Comparison of ENCODE assay signal across 22 cellular contexts in genomic region chr16:65280988-65281530, GRCh38.
A peak's percentile ranks its signal among the peaks of the same experiment; 100 is the strongest.
DNase-seq lines count a peak whose midpoint lies in the region; ATAC-seq and TF ChIP-seq lines count a peak whose summit lies in the region.
"Had no signal": no experiment of that assay in that cellular context is flagged by ENCODE, and none has a peak within 500 bp of the region (broad histone marks: within the 10 kb centered on the region; RNA-seq: fewer than 3 reads in every experiment).

No MANE protein-coding gene starts in this region.

- DNase-seq in endodermal cell (peak; percentile 59), smooth muscle cell (lab: John Stamatoyannopoulos, UW; ENCODE audit: unreplicated experiment) (no peak), RKO (ENCODE audit: low spot score) (no peak)
- DNase-seq: CD4-positive, CD25-positive, alpha-beta regulatory T cell; DMS153; HFFc6; KBM-7; MG63; NCI-H1105 treated with DMSO at 0.1 percent for 48 hours; NCI-H146; NCI-H1930; NCI-H2107; NCI-H524; NCI-H748 treated with DMSO at 0.1 percent for 48 hours had no signal

- H4K20me1 ChIP-seq in smooth muscle cell (ENCODE audit: low read depth): peaks cover 73% of the 10 kb centered on the region
- H4K20me1 ChIP-seq: BLaER1 had no signal

- peaks cover 22% of the 10 kb centered on the region for H3F3A ChIP-seq in smooth muscle cell (ENCODE audit: low read depth)

- H3K9me3 Mint-ChIP-seq in endodermal cell (no peaks in the 10 kb centered on the region), nephron (no peaks in the 10 kb centered on the region)
- H3K9me3 Mint-ChIP-seq: HFFc6 had no signal

- peak overlapping the region; percentile 34 for H3K27ac ChIP-seq in HUES48 (ENCODE audit: low read depth, low read length)
- H3K27ac ChIP-seq in endodermal cell (ENCODE audit: low read depth, low read length): no peak overlapping the region
- peak overlapping the region; percentile 47 for H3K27ac ChIP-seq in smooth muscle cell (ENCODE audit: low read depth)
- H3K27ac ChIP-seq: BLaER1, HL-60 had no signal

- H3K36me3 Mint-ChIP-seq in endodermal cell (ENCODE audit: low read depth) (no peaks in the 10 kb centered on the region), nephron (ENCODE audit: low read depth) (no peaks in the 10 kb centered on the region)
- H3K36me3 Mint-ChIP-seq: CD4-positive, CD25-positive, alpha-beta regulatory T cell had no signal

- H3K4me1 Mint-ChIP-seq in endodermal cell (peaks cover 72% of the 10 kb centered on the region), nephron (peaks cover 52% of the 10 kb centered on the region)
- H3K4me1 Mint-ChIP-seq: CD4-positive, CD25-positive, alpha-beta regulatory T cell had no signal

- no peak overlapping the region for H2AFZ ChIP-seq in smooth muscle cell (ENCODE audit: low read depth)

- H3K4me1 ChIP-seq in HUES48 (ENCODE audit: control insufficient read depth, insufficient read depth, low read length) (peaks cover 57% of the 10 kb centered on the region), endodermal cell (ENCODE audit: control insufficient read depth, insufficient read depth, low read length) (peaks cover 15% of the 10 kb centered on the region), smooth muscle cell (ENCODE audit: low read depth) (peaks cover 52% of the 10 kb centered on the region)
- H3K4me1 ChIP-seq: BLaER1, HAP-1 had no signal

- peak overlapping the region; percentile 16 for H3K4me3 Mint-ChIP-seq in endodermal cell
- no peak overlapping the region for H3K4me3 Mint-ChIP-seq in nephron
- H3K4me3 Mint-ChIP-seq: CD4-positive, CD25-positive, alpha-beta regulatory T cell; HFFc6 had no signal

- H3K4me2 ChIP-seq in smooth muscle cell: no peak overlapping the region
- H3K4me2 ChIP-seq: BLaER1 had no signal

- no peak for ATAC-seq in HG03095 (IDR thresholded peaks at IDR 0.05; ENCODE audit: unreplicated experiment)
- no peak for ATAC-seq in HG02610 (IDR thresholded peaks at IDR 0.05; ENCODE audit: unreplicated experiment)
- ATAC-seq in GM18868 (IDR thresholded peaks at IDR 0.05; ENCODE audit: unreplicated experiment): no peak

- H3K27ac Mint-ChIP-seq in endodermal cell: peak overlapping the region; percentile 54
- H3K27ac Mint-ChIP-seq in nephron: peak overlapping the region; percentile 30 to 79 (median 49)
- H3K27ac Mint-ChIP-seq: CD4-positive, CD25-positive, alpha-beta regulatory T cell; HFFc6 had no signal

- peaks cover 47% of the 10 kb centered on the region for H3K79me2 ChIP-seq in smooth muscle cell (ENCODE audit: low read depth)

- H3K27me3 Mint-ChIP-seq in endodermal cell (ENCODE audit: insufficient read depth) (peaks cover 1% of the 10 kb centered on the region), nephron (ENCODE audit: low read depth) (peaks cover 4% of the 10 kb centered on the region)
- H3K27me3 Mint-ChIP-seq: CD4-positive, CD25-positive, alpha-beta regulatory T cell had no signal

- H3K9me3 ChIP-seq in HUES48 (ENCODE audit: control insufficient read depth, insufficient read depth, low read length): no peaks in the 10 kb centered on the region
- no peaks in the 10 kb centered on the region for H3K9me3 ChIP-seq in endodermal cell (ENCODE audit: control insufficient read depth, low read length)
- no peaks in the 10 kb centered on the region for H3K9me3 ChIP-seq in smooth muscle cell (replicated peaks; ENCODE audit: low read depth)
- H3K9me3 ChIP-seq: BLaER1, HAP-1, MG63 had no signal

- H3K27me3 ChIP-seq in HUES48 (ENCODE audit: control insufficient read depth, insufficient read depth, low read length) (no peaks in the 10 kb centered on the region), endodermal cell (ENCODE audit: control insufficient read depth, insufficient read depth, low read length, poor library complexity, severe bottlenecking) (no peaks in the 10 kb centered on the region), smooth muscle cell (ENCODE audit: low read depth) (no peaks in the 10 kb centered on the region)
- H3K27me3 ChIP-seq: BLaER1, MG63 had no signal

- WGBS in endodermal cell (ENCODE audit: insufficient coverage in 1 of 2, insufficient read length in 1 of 2), 2 experiments: 64 to 73% methylated on average over 3 to 8 of the region's 8 CpGs
- WGBS in smooth muscle cell (ENCODE audit: low lambda C conversion rate): 54% methylated on average over 8 of the region's 8 CpGs

- H3K9ac ChIP-seq in HUES48 (ENCODE audit: low read depth, low read length) (no peak overlapping the region), endodermal cell (ENCODE audit: extremely low read depth, low read length, poor library complexity, severe bottlenecking) (no peak overlapping the region), smooth muscle cell (ENCODE audit: low read depth) (no peak overlapping the region)
- H3K9ac ChIP-seq: BLaER1 had no signal

- H3K4me3 ChIP-seq in HUES48 (ENCODE audit: low read depth, low read length): no peak overlapping the region
- H3K4me3 ChIP-seq in endodermal cell (ENCODE audit: low read length): no peak overlapping the region
- H3K4me3 ChIP-seq in smooth muscle cell: no peak overlapping the region
- H3K4me3 ChIP-seq: BLaER1, HAP-1, MG63 had no signal

- H3K36me3 ChIP-seq in HUES48 (ENCODE audit: control insufficient read depth, insufficient read depth, low read length): no peaks in the 10 kb centered on the region
- no peaks in the 10 kb centered on the region for H3K36me3 ChIP-seq in endodermal cell (ENCODE audit: control insufficient read depth, insufficient read depth, low read length)
- H3K36me3 ChIP-seq in smooth muscle cell (ENCODE audit: low read depth): no peaks in the 10 kb centered on the region
- H3K36me3 ChIP-seq: BLaER1, HAP-1, MG63 had no signal

- TF ChIP-seq CTCF in endodermal cell (conservative IDR thresholded peaks at IDR 0.05): no peak
- no peak for TF ChIP-seq CTCF in nephron (IDR thresholded peaks at IDR 0.05; ENCODE audit: unreplicated experiment in 3 of 3)
- TF ChIP-seq CTCF in smooth muscle cell (IDR thresholded peaks at IDR 0.05; ENCODE audit: borderline replicate concordance, insufficient read depth, poor library complexity, severe bottlenecking): no peak
